1 cellular context compared by ENCODE assay signal in the genomic region with DNA sequence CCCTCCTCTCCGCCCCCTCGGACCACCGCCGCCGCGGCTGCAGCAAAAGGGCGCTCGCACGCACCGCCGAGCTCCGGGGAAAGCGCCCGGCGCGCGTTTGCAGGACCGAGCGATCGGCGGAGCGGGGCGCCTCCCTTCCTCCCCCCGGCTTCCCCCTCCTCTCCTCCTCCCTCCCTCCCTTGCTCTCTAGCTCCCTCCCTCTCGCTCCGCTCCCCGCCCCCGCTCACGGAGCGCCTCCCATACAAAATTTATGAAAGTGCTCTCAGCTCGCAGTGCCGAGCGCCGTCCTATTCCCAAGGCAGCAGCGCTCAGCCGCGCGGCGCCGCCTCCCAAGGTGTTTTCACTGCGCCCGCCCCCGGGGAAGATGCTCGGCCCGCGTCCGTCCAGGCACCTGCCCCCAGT.
A peak's percentile ranks its signal among the peaks of the same experiment; 100 is the strongest.
TF ChIP-seq lines count a peak whose summit lies in the region.

A gene with protein sequence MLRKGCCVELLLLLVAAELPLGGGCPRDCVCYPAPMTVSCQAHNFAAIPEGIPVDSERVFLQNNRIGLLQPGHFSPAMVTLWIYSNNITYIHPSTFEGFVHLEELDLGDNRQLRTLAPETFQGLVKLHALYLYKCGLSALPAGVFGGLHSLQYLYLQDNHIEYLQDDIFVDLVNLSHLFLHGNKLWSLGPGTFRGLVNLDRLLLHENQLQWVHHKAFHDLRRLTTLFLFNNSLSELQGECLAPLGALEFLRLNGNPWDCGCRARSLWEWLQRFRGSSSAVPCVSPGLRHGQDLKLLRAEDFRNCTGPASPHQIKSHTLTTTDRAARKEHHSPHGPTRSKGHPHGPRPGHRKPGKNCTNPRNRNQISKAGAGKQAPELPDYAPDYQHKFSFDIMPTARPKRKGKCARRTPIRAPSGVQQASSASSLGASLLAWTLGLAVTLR (minus strand): TSS at position 115 of the 402 bp plus-strand sequence. CDS start 469 bp downstream, outside the sequence.

TF ChIP-seq in H1, 55 proteins besides CTCF, POLR2A, EP300 and RAD21:
- TF ChIP-seq, protein P1, sequence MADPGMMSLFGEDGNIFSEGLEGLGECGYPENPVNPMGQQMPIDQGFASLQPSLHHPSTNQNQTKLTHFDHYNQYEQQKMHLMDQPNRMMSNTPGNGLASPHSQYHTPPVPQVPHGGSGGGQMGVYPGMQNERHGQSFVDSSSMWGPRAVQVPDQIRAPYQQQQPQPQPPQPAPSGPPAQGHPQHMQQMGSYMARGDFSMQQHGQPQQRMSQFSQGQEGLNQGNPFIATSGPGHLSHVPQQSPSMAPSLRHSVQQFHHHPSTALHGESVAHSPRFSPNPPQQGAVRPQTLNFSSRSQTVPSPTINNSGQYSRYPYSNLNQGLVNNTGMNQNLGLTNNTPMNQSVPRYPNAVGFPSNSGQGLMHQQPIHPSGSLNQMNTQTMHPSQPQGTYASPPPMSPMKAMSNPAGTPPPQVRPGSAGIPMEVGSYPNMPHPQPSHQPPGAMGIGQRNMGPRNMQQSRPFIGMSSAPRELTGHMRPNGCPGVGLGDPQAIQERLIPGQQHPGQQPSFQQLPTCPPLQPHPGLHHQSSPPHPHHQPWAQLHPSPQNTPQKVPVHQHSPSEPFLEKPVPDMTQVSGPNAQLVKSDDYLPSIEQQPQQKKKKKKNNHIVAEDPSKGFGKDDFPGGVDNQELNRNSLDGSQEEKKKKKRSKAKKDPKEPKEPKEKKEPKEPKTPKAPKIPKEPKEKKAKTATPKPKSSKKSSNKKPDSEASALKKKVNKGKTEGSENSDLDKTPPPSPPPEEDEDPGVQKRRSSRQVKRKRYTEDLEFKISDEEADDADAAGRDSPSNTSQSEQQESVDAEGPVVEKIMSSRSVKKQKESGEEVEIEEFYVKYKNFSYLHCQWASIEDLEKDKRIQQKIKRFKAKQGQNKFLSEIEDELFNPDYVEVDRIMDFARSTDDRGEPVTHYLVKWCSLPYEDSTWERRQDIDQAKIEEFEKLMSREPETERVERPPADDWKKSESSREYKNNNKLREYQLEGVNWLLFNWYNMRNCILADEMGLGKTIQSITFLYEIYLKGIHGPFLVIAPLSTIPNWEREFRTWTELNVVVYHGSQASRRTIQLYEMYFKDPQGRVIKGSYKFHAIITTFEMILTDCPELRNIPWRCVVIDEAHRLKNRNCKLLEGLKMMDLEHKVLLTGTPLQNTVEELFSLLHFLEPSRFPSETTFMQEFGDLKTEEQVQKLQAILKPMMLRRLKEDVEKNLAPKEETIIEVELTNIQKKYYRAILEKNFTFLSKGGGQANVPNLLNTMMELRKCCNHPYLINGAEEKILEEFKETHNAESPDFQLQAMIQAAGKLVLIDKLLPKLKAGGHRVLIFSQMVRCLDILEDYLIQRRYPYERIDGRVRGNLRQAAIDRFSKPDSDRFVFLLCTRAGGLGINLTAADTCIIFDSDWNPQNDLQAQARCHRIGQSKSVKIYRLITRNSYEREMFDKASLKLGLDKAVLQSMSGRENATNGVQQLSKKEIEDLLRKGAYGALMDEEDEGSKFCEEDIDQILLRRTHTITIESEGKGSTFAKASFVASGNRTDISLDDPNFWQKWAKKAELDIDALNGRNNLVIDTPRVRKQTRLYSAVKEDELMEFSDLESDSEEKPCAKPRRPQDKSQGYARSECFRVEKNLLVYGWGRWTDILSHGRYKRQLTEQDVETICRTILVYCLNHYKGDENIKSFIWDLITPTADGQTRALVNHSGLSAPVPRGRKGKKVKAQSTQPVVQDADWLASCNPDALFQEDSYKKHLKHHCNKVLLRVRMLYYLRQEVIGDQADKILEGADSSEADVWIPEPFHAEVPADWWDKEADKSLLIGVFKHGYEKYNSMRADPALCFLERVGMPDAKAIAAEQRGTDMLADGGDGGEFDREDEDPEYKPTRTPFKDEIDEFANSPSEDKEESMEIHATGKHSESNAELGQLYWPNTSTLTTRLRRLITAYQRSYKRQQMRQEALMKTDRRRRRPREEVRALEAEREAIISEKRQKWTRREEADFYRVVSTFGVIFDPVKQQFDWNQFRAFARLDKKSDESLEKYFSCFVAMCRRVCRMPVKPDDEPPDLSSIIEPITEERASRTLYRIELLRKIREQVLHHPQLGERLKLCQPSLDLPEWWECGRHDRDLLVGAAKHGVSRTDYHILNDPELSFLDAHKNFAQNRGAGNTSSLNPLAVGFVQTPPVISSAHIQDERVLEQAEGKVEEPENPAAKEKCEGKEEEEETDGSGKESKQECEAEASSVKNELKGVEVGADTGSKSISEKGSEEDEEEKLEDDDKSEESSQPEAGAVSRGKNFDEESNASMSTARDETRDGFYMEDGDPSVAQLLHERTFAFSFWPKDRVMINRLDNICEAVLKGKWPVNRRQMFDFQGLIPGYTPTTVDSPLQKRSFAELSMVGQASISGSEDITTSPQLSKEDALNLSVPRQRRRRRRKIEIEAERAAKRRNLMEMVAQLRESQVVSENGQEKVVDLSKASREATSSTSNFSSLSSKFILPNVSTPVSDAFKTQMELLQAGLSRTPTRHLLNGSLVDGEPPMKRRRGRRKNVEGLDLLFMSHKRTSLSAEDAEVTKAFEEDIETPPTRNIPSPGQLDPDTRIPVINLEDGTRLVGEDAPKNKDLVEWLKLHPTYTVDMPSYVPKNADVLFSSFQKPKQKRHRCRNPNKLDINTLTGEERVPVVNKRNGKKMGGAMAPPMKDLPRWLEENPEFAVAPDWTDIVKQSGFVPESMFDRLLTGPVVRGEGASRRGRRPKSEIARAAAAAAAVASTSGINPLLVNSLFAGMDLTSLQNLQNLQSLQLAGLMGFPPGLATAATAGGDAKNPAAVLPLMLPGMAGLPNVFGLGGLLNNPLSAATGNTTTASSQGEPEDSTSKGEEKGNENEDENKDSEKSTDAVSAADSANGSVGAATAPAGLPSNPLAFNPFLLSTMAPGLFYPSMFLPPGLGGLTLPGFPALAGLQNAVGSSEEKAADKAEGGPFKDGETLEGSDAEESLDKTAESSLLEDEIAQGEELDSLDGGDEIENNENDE (IDR thresholded peaks at IDR 0.05; ENCODE audit: insufficient replicate concordance, low read length), result no peak
- TF ChIP-seq EGR1 (IDR thresholded peaks at IDR 0.05; ENCODE audit: borderline replicate concordance, low read depth, low read length) (peak; percentile 18; the same call in 1 of the 2 replicates), ZNF274 (IDR thresholded peaks at IDR 0.05; ENCODE audit: borderline replicate concordance, extremely low read depth, low read length) (no peak), POU5F1 (IDR thresholded peaks at IDR 0.05; ENCODE audit: low read depth, low read length) (no peak), HDAC6 (IDR thresholded peaks at IDR 0.05; ENCODE audit: low read depth, low read length) (no peak)
